11 cellular contexts compared by ENCODE assay signal in the genomic region with DNA sequence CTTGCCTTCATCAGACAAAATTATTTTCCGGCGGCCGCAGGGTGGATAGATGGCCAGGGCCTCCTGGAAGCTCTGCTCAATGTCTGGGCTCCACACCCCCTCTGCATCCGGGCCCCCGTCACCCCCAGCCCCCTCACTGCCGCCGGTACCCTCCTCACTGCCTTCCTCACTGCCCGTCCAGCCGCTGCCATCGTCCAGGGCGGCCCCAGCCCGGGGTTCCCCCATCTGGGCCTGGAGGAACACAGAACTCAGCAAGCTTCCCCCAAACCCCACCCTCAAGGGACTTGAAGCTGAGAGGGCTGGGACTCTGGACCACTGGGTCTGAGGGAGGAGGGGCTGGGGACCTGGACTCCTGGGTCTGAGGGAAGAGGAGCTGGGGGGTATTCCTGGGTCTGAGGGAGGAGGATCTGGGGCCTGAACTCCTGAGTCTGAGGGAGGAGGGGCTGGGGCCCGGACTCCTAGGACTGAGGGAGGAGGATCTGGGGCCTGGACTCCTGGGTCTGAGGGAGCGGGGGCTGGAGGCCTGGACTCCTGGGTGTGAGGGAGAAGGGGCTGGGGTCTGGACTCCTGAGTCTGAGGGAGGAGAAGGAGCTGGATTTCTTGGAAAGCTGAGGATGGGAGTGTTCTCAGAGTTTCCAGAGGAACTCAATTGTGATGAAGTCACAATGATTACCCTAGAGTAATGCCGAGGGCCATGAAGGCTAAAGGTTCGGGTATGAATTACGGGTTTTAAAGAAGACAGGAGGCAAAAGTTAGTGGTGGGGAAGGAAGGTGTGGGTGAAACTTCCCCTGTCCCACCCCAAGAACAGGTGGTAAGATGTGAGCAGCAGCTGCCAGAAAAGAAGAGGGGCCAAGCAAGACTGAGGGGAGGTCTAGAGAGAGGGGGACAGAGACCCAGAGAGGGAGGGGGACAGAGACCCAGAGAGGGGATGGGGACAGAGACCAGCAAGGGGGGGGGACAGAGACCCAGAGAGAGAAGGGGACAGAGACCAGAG.
DNase-seq lines count a peak whose midpoint lies in the region; TF ChIP-seq lines count a peak whose summit lies in the region.
"Had no signal": no experiment of that assay in that cellular context is flagged by ENCODE, and none has a peak within 500 bp of the region (broad histone marks: within the 10 kb centered on the region; RNA-seq: fewer than 3 reads in every experiment).

No MANE protein-coding gene starts in this region.

- H4K20me1 ChIP-seq in OCI-LY3 (ENCODE audit: insufficient read depth, low read length): no peaks in the 10 kb centered on the region

- H3K36me3 ChIP-seq in OCI-LY3 (replicated peaks; ENCODE audit: low read depth, low read length) (no peaks in the 10 kb centered on the region), rectal smooth muscle tissue (ENCODE audit: control insufficient read depth, insufficient read depth, low read length) (peaks cover 4% of the 10 kb centered on the region)

- H3K27me3 ChIP-seq in OCI-LY3 (ENCODE audit: low read depth, low read length) (no peaks in the 10 kb centered on the region), rectal smooth muscle tissue (ENCODE audit: control insufficient read depth, insufficient read depth, low read length) (no peaks in the 10 kb centered on the region)

- H3K4me3 ChIP-seq in OCI-LY3 (ENCODE audit: low read length) (peak overlapping the region; percentile 80), rectal smooth muscle tissue (ENCODE audit: low read length) (no peak overlapping the region)

- H3K4me1 ChIP-seq in OCI-LY3 (ENCODE audit: low read length): peaks cover 56% of the 10 kb centered on the region
- peaks cover 6% of the 10 kb centered on the region for H3K4me1 ChIP-seq in rectal smooth muscle tissue (ENCODE audit: control insufficient read depth, insufficient read depth, low read length)

- H2AFZ ChIP-seq in OCI-LY3 (ENCODE audit: low read depth, low read length): no peak overlapping the region

- H3K4me2 ChIP-seq in OCI-LY3 (ENCODE audit: low read length): peak overlapping the region; percentile 90

- H3K9ac ChIP-seq in OCI-LY3 (ENCODE audit: low read length): peak overlapping the region; percentile 82
- no peak overlapping the region for H3K9ac ChIP-seq in rectal smooth muscle tissue (ENCODE audit: low read length)

- H3K9me3 ChIP-seq in OCI-LY3 (ENCODE audit: insufficient read depth, low read length): no peaks in the 10 kb centered on the region

- peak overlapping the region; percentile 78; the same call in 1 of the 2 replicates for H3K27ac ChIP-seq in C4-2B
- peak overlapping the region; percentile 48 for H3K27ac ChIP-seq in OCI-LY3 (ENCODE audit: low read length)
- H3K27ac ChIP-seq in rectal smooth muscle tissue (ENCODE audit: low read depth, low read length): peak overlapping the region; percentile 93

- TF ChIP-seq CTCF in C4-2B (conservative IDR thresholded peaks at IDR 0.05): no peak
- TF ChIP-seq CTCF in OCI-LY3 (IDR thresholded peaks at IDR 0.05; ENCODE audit: low read depth, low read length): no peak

- peak; percentile 6 for DNase-seq in fibroblast of peridontal ligament (ENCODE audit: extremely low read depth)
- no peak for DNase-seq in NCI-H524 treated with DMSO at 0.1 percent for 48 hours (lab: John Stamatoyannopoulos, UW)
- DNase-seq in activated CD4-positive, alpha-beta T cell treated with anti-CD3 and anti-CD28 coated beads for 4 hours: no peak
- DNase-seq in activated CD4-positive, CD25-positive, alpha-beta regulatory T cell treated with anti-CD3 and anti-CD28 coated beads, Interleukin-2, amount 50 U/mL, for 72 hours: no peak
- DNase-seq in SKM-1 treated with dmso at 0.1 percent for 144 hours (lab: John Stamatoyannopoulos, UW; ENCODE audit: unreplicated experiment): no peak
- DNase-seq: CD4-positive, CD25-positive, alpha-beta regulatory T cell; NCI-H146; occipital lobe had no signal

- H3K79me2 ChIP-seq in OCI-LY3 (ENCODE audit: low read length): no peaks in the 10 kb centered on the region
